Comparison of ENCODE assay signal across 8 cellular contexts in the genomic region with DNA sequence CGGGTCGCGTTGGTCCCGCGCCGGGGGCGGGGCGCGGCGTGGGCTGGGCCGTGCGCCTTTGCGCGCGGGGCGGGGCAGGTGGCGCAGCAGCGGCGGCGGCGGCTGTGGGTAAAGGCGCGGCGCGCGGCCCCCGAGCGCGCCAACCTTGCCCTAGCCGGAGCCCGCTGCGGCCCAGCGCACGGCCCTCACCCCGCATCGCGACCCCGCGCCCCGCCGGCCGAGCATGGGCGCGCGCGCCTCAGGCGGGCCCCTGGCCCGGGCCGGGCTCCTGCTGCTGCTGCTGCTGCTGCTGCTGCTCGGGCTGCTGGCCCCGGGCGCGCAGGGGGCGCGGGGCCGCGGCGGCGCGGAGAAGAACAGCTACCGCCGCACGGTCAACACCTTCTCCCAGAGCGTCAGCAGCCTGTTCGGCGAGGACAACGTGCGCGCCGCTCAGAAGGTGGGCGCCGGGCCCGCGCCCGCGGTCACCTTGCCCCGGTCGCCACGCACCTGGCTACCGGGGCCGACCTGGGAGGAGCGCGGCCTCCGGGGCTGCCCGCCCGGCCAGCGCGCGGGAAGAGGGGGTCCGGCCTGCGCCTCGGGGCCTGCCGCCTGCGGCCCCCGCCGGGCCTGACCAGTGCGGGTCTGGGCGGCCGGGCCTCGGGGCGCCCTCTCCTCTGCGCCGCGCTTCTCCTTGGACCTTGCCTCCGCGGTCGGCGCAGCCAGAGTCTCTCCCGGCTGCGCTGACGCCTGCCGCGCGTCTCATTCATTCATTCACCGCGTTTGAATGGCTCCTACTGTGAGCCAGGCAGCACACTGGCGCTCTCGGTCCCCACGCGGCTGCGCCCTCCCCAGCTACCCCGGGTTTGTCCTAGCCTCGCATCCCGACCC. TPM values are rescaled to one million over a fixed set of nuclear protein-coding genes. Genes with fewer than 3 reads are reported as not detected.
DNase-seq lines count a peak whose midpoint lies in the region; ATAC-seq lines count a peak whose summit lies in the region.

A gene with protein sequence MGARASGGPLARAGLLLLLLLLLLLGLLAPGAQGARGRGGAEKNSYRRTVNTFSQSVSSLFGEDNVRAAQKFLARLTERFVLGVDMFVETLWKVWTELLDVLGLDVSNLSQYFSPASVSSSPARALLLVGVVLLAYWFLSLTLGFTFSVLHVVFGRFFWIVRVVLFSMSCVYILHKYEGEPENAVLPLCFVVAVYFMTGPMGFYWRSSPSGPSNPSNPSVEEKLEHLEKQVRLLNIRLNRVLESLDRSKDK (plus strand): TSS at position 78 of the 867 bp plus-strand sequence. CDS start 146 bp downstream, at position 224.

- DNase-seq in NCI-H2081 (lab: John Stamatoyannopoulos, UW): peak; percentile 37 to 73
- DNase-seq in NCI-H2081 treated with DMSO at 0.1 percent for 48 hours (lab: John Stamatoyannopoulos, UW): no peak
- peak; percentile 85 to 86 (median 85) for DNase-seq in NCI-H1417 (lab: John Stamatoyannopoulos, UW)
- peak; percentile 80 for DNase-seq in activated CD4-positive, CD25-positive, alpha-beta regulatory T cell treated with anti-CD3 and anti-CD28 coated beads, Interleukin-2, amount 50 U/mL, for 72 hours
- DNase-seq in cerebellar cortex (ENCODE audit: low spot score): peak; percentile 45
- DNase-seq in left lobe of liver (ENCODE audit: low spot score): peak; percentile 81
- peak; percentile 81 for DNase-seq in stimulated activated CD4-positive, alpha-beta T cell treated with anti-CD3 and anti-CD28 coated beads, Interleukin-4, amount 100 ng/mL, for 1 hour

- peak; percentile 56 for ATAC-seq in HG02678 (IDR thresholded peaks at IDR 0.05; ENCODE audit: unreplicated experiment)
- peak; percentile 83 for ATAC-seq in left lobe of liver

RNA-seq across cellular contexts. Expression of the gene that starts here (rescaled TPM):
- 7.4 TPM for total RNA-seq in left lobe of liver
